In the genomic region with DNA sequence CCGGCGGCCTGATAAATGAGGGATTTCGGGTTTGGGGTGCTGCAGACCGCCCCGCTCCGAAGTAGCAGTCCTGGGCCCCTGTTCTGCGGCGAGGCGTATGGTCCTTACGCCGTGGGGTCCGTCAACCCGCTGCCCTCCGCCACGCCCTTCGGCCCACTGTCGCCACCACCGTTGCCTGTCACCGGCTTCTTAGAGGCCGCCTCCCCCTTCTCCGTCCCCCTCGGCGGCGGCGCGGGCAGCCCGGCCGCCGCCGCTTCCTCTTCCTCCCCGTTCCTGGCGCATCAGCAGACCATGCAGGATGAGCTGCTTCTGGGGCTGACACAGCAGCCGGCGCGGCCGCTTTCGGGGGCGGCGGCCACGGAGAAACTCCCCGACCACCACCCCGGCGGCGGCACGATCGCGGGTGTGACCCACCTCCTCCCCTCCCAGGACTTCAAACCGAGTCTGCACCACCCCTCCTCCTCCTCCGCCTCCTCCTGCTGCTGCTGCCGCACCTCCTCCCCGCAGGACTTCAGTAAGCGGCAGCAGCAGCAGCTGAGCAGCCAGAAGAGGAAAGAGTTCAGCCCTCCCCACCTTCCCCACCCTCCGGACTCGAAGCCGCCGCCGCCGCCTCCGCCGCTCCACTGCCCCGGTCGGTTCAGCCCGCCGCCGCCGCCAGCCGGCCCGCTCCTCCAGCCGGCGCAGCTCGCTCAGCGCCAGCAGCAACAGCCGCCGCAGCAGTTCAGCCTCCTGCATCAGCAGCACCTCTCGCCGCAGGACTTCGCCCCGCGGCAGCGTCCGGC, we compare ENCODE assay signal across 8 cellular contexts. TPM values are rescaled to one million over a fixed set of nuclear protein-coding genes. Genes with fewer than 3 reads are reported as not detected.
A peak's percentile ranks its signal among the peaks of the same experiment; 100 is the strongest.
DNase-seq lines count a peak whose midpoint lies in the region; ATAC-seq and TF ChIP-seq lines count a peak whose summit lies in the region.

No MANE protein-coding gene starts in this region.

- DNase-seq in A172 (ENCODE audit: low spot score) (peak; percentile 45), NCI-H748 treated with DMSO at 0.1 percent for 48 hours (lab: John Stamatoyannopoulos, UW) (peak; percentile 40), dermis blood vessel endothelial cell (peak; percentile 74), lower leg skin (ENCODE audit: low spot score in 2 of 2) (peak; percentile 79 to 95)
- peak; percentile 74 to 81 for DNase-seq in activated CD4-positive, alpha-beta T cell treated with anti-CD3 and anti-CD28 coated beads, Interleukin-2, amount 50 U/mL, for 48 hours
- peak; percentile 47 to 71 for DNase-seq in stimulated activated CD4-positive, alpha-beta T cell treated with anti-CD3 and anti-CD28 coated beads, Interleukin-4, amount 100 ng/mL, for 48 hours (ENCODE audit: low read depth in 2 of 2)

- ATAC-seq in GM18861 (IDR thresholded peaks at IDR 0.05; ENCODE audit: unreplicated experiment), result peak; percentile 15
- peak; percentile 17 for ATAC-seq in HG03095 (IDR thresholded peaks at IDR 0.05; ENCODE audit: unreplicated experiment)

- TF ChIP-seq POLR2A in lower leg skin (IDR thresholded peaks at IDR 0.05), result no peak

- TF ChIP-seq CTCF in lower leg skin (IDR thresholded peaks at IDR 0.05), result no peak

- 0 to 1% methylated on average over 31 to 51 of the region's 81 CpGs for WGBS in lower leg skin, 2 donors

- peak overlapping the region; percentile 97 for H3K4me3 ChIP-seq in lower leg skin (ENCODE audit: low read depth, poor library complexity, severe bottlenecking)

- intact Hi-C loops in lower leg skin (cut with DNase I; ENCODE audit: low total_unique reads), result loop anchor here (10.0 kb wide), 1 partner anchor 652 kb away; the partner anchor contains the start of gene FBXL5

RNA-seq across cellular contexts. Expression of gene CPEB2, which starts 0.6 kb away (rescaled TPM):
- total RNA-seq in A172 (2014; rRNA removed; shearing (Covaris generic)), result 2.2 and 5.3 TPM in 2 replicates
- total RNA-seq in dermis blood vessel endothelial cell (12.4 and 14.9 TPM in 2 replicates), lower leg skin (10 to 100 TPM; 45.3 to 61.1 (median 52.8) TPM)

Comparison
In these comparisons a context has a peak if more than half of its experiments do, and no peak if none do; other contexts are left out.
1. Peak in every context shown above with its lines: DNase-seq, ATAC-seq and H3K4me3 ChIP-seq.